ENCODE assay signal across 11 cellular contexts in the genomic region with DNA sequence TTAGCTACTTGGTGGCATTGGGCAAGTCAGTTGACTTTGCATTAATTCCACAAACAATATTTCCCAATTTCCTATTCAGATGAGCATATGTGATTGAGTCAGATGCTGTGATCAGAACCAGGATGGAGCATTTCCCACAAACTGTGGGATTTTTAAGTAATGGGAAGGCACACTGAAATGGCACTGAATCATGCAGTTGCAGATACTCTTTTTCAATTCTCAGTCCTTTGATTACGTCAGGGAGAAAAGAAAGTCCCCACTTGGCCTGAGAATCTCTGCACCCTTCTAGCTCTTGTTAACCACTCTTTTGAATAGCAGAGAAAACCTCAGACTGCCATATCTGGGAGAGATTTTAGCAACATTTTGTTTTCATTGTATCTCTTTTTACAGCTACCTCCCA. TPM values are rescaled to one million over a fixed set of nuclear protein-coding genes. Genes with fewer than 3 reads are reported as not detected.
"Had no signal": no experiment of that assay in that cellular context is flagged by ENCODE, and none has a peak within 500 bp of the region (broad histone marks: within the 10 kb centered on the region; RNA-seq: fewer than 3 reads in every experiment).

No MANE protein-coding gene starts in this region.

RNA-seq across cellular contexts. Expression of gene RHD, which starts 36.8 kb away (rescaled TPM):
- total RNA-seq: activated T-helper 1 cell treated with anti-CD3 and anti-CD28 coated beads, Interleukin-12 subunit alpha, Interleukin-12 subunit beta, Interleukin-2, Interleukin-4 antibody, amounts not matched to agents 30 ng/mL and 10 ng/mL and 1 ng/mL, durations not matched to agents 14 hours and 24 hours and 36 hours; aorta; endodermal cell; esophagus squamous epithelium; gastroesophageal sphincter; left ventricle myocardium superior; mammary epithelial cell; pulmonary artery endothelial cell; suprapubic skin; tibial nerve had no signal
- polyA plus RNA-seq: aorta, mammary epithelial cell, urinary bladder had no signal
